29 cellular contexts compared by ENCODE assay signal in genomic region chr9:106312913-106313312, GRCh38.
"Had no signal": no experiment of that assay in that cellular context is flagged by ENCODE, and none has a peak within 500 bp of the region (broad histone marks: within the 10 kb centered on the region; RNA-seq: fewer than 3 reads in every experiment).

No MANE protein-coding gene starts in this region.

- FAIRE-seq: bronchial epithelial cell, RCC 7860 had no signal

- H3K4me3 Mint-ChIP-seq: activated CD8-positive, alpha-beta T cell treated with anti-CD3 and anti-CD28 coated beads, Interleukin-2, amount 10 ng/mL, durations not matched to agents 7 days and 5 days; activated naive CD4-positive, alpha-beta T cell treated with anti-CD3 and anti-CD28 coated beads, Interleukin-2, amount 50 U/mL, for 24 hours; activated T-cell treated with anti-CD3 and anti-CD28 coated beads, Interleukin-2, amount 50 U/mL, for 24 hours; activated T-helper 1 cell treated with anti-CD3 and anti-CD28 coated beads, Interleukin-12 subunit alpha, Interleukin-12 subunit beta, Interleukin-2, Interleukin-4 antibody, amounts not matched to agents 30 ng/mL and 10 ng/mL and 1 ng/mL, durations not matched to agents 14 hours and 24 hours and 36 hours; T-helper 17 cell; WTC11 had no signal

- H3K9me3 Mint-ChIP-seq: activated naive CD4-positive, alpha-beta T cell treated with anti-CD3 and anti-CD28 coated beads, Interleukin-2, amount 50 U/mL, for 24 hours; activated T-helper 1 cell treated with anti-CD3 and anti-CD28 coated beads, Interleukin-12 subunit alpha, Interleukin-12 subunit beta, Interleukin-2, Interleukin-4 antibody, amounts not matched to agents 30 ng/mL and 10 ng/mL and 1 ng/mL, durations not matched to agents 14 hours and 24 hours and 36 hours had no signal

- H3K27me3 Mint-ChIP-seq: activated naive CD4-positive, alpha-beta T cell treated with anti-CD3 and anti-CD28 coated beads, Interleukin-2, amount 50 U/mL, for 24 hours; activated T-cell treated with anti-CD3 and anti-CD28 coated beads, Interleukin-2, amount 50 U/mL, for 24 hours; T-helper 17 cell had no signal

- H3K4me1 Mint-ChIP-seq: activated naive CD4-positive, alpha-beta T cell treated with anti-CD3 and anti-CD28 coated beads, Interleukin-2, amount 50 U/mL, for 24 hours; T-helper 17 cell had no signal

- H3K36me3 Mint-ChIP-seq: activated naive CD4-positive, alpha-beta T cell treated with anti-CD3 and anti-CD28 coated beads, Interleukin-2, amount 50 U/mL, for 24 hours; WTC11 had no signal

- ATAC-seq: activated CD8-positive, alpha-beta T cell treated with anti-CD3 and anti-CD28 coated beads, Interleukin-2, amount 10 ng/mL, durations not matched to agents 7 days and 5 days; body of pancreas; PC-3; T-helper 17 cell; WTC11 had no signal

- DNase-seq: activated CD4-positive, alpha-beta T cell treated with anti-CD3 and anti-CD28 coated beads for 48 hours; activated CD4-positive, alpha-beta T cell treated with anti-CD3 and anti-CD28 coated beads, Interleukin-2, amount 50 U/mL, for 4 hours; activated CD4-positive, CD25-positive, alpha-beta regulatory T cell treated with anti-CD3 and anti-CD28 coated beads, Interleukin-2, amount 50 U/mL, for 72 hours; activated CD8-positive, alpha-beta memory T cell treated with anti-CD3 and anti-CD28 coated beads, Interleukin-2, amount 50 U/mL, for 48 hours; activated CD8-positive, alpha-beta T cell treated with anti-CD3 and anti-CD28 coated beads, Interleukin-2, amount 10 ng/mL, durations not matched to agents 7 days and 5 days; activated effector memory CD4-positive, alpha-beta T cell treated with Interleukin-2 at 50 U/mL for 16 hours; activated naive CD4-positive, alpha-beta T cell; activated T-cell treated with anti-CD3 and anti-CD28 coated beads, Interleukin-2, amount 50 U/mL, for 24 hours; amniotic stem cell; body of pancreas; central memory CD4-positive, alpha-beta T cell; NCI-H1092; NCI-H1417 treated with DMSO at 0.1 percent for 48 hours; NCI-H1694; NCI-H2029; NCI-H2107; NCI-H2171 treated with DMSO at 0.1 percent for 48 hours; NCI-H226; NCI-H526; NCI-H774; PC-3; SHP77; T-helper 17 cell; T-helper 9 cell had no signal

- H3K27ac Mint-ChIP-seq: activated CD8-positive, alpha-beta T cell treated with anti-CD3 and anti-CD28 coated beads, Interleukin-2, amount 10 ng/mL, durations not matched to agents 7 days and 5 days; activated naive CD4-positive, alpha-beta T cell treated with anti-CD3 and anti-CD28 coated beads, Interleukin-2, amount 50 U/mL, for 24 hours; activated T-cell treated with anti-CD3 and anti-CD28 coated beads, Interleukin-2, amount 50 U/mL, for 24 hours; activated T-helper 1 cell treated with anti-CD3 and anti-CD28 coated beads, Interleukin-12 subunit alpha, Interleukin-12 subunit beta, Interleukin-2, Interleukin-4 antibody, amounts not matched to agents 30 ng/mL and 10 ng/mL and 1 ng/mL, durations not matched to agents 14 hours and 24 hours and 36 hours; T-helper 17 cell; WTC11 had no signal
